Comparison of ENCODE assay signal across 26 cellular contexts in genomic region chr17:30996481-30996880, GRCh38.
"Had no signal": no experiment of that assay in that cellular context is flagged by ENCODE, and none has a peak within 500 bp of the region (broad histone marks: within the 10 kb centered on the region; RNA-seq: fewer than 3 reads in every experiment).

No MANE protein-coding gene starts in this region.

- H3K9me3 ChIP-seq: breast epithelium, gastroesophageal sphincter, heart left ventricle, left ventricle myocardium inferior, pancreas, thoracic aorta had no signal

- H3K27me3 Mint-ChIP-seq: activated B cell treated with CpG ODN at 0.5 μM for 24 hours; activated CD4-positive, alpha-beta T cell treated with anti-CD3 and anti-CD28 coated beads for 36 hours; activated naive CD8-positive, alpha-beta T cell treated with anti-CD3 and anti-CD28 coated beads, Interleukin-2, amount 10 ng/mL, durations not matched to agents 7 days and 5 days; central memory CD8-positive, alpha-beta T cell had no signal

- H3K27ac Mint-ChIP-seq: activated B cell treated with CpG ODN at 0.5 μM for 24 hours; activated CD4-positive, alpha-beta T cell treated with anti-CD3 and anti-CD28 coated beads for 36 hours; activated naive CD4-positive, alpha-beta T cell treated with anti-CD3 and anti-CD28 coated beads for 36 hours; activated naive CD8-positive, alpha-beta T cell treated with anti-CD3 and anti-CD28 coated beads, Interleukin-2, amount 10 ng/mL, durations not matched to agents 7 days and 5 days; endodermal cell; nephron; T-helper 1 cell treated with Interleukin-12 subunit alpha and Interleukin-12 subunit beta and Interleukin-4 antibody, amounts not matched to agents 30 μg/mL and 1 μg/mL, for 36 hours had no signal

- H3K4me3 Mint-ChIP-seq: activated B cell treated with CpG ODN at 0.5 μM for 24 hours; activated CD4-positive, alpha-beta T cell treated with anti-CD3 and anti-CD28 coated beads for 36 hours; activated naive CD4-positive, alpha-beta T cell treated with anti-CD3 and anti-CD28 coated beads for 36 hours; activated naive CD8-positive, alpha-beta T cell treated with anti-CD3 and anti-CD28 coated beads, Interleukin-2, amount 10 ng/mL, durations not matched to agents 7 days and 5 days; activated T-cell treated with anti-CD3 and anti-CD28 coated beads, Interleukin-2, amount 50 U/mL, for 4 hours; central memory CD8-positive, alpha-beta T cell; endodermal cell; nephron; T-helper 1 cell treated with Interleukin-12 subunit alpha and Interleukin-12 subunit beta and Interleukin-4 antibody, amounts not matched to agents 30 μg/mL and 1 μg/mL, for 36 hours had no signal

- H3K4me3 ChIP-seq: breast epithelium, dorsolateral prefrontal cortex, gastroesophageal sphincter, heart left ventricle, left ventricle myocardium inferior, pancreas, thoracic aorta had no signal

- H3K27me3 ChIP-seq: breast epithelium, dorsolateral prefrontal cortex, gastroesophageal sphincter, heart left ventricle, pancreas had no signal

- H3K4me1 Mint-ChIP-seq: activated B cell treated with CpG ODN at 0.5 μM for 24 hours; activated CD4-positive, alpha-beta T cell treated with anti-CD3 and anti-CD28 coated beads for 36 hours; activated naive CD8-positive, alpha-beta T cell treated with anti-CD3 and anti-CD28 coated beads, Interleukin-2, amount 10 ng/mL, durations not matched to agents 7 days and 5 days; central memory CD8-positive, alpha-beta T cell; nephron had no signal

- ATAC-seq: activated CD4-positive, alpha-beta T cell treated with anti-CD3 and anti-CD28 coated beads for 36 hours; activated T-cell treated with anti-CD3 and anti-CD28 coated beads, Interleukin-2, amount 50 U/mL, for 4 hours; gastroesophageal sphincter; heart left ventricle; pancreas; sciatic nerve had no signal

- H3K4me1 ChIP-seq: breast epithelium, gastroesophageal sphincter, left ventricle myocardium inferior, pancreas had no signal

- DNase-seq: activated B cell treated with CpG ODN at 0.5 μM for 24 hours; activated CD4-positive, alpha-beta T cell treated with anti-CD3 and anti-CD28 coated beads for 36 hours; activated CD4-positive, alpha-beta T cell treated with anti-CD3 and anti-CD28 coated beads, Interleukin-2, amount 50 U/mL, for 4 hours; activated CD8-positive, alpha-beta memory T cell treated with anti-CD3 and anti-CD28 coated beads, Interleukin-2, amount 50 U/mL, for 48 hours; activated naive CD4-positive, alpha-beta T cell treated with anti-CD3 and anti-CD28 coated beads for 36 hours; activated naive CD8-positive, alpha-beta T cell treated with anti-CD3 and anti-CD28 coated beads, Interleukin-2, amount 10 ng/mL, durations not matched to agents 7 days and 5 days; activated T-cell treated with anti-CD3 and anti-CD28 coated beads, Interleukin-2, amount 50 U/mL, for 4 hours; amniotic stem cell; dorsolateral prefrontal cortex; endodermal cell; heart left ventricle; islet precursor cell; left ventricle myocardium inferior; mammary epithelial cell; midbrain; pancreas; stimulated activated CD4-positive, alpha-beta T cell treated with anti-CD3 and anti-CD28 coated beads, Interleukin-4, amount 100 ng/mL, for 1 hour; stimulated activated naive CD4-positive, alpha-beta T cell; T1000 had no signal

- H3K9me3 Mint-ChIP-seq: activated B cell treated with CpG ODN at 0.5 μM for 24 hours; activated naive CD4-positive, alpha-beta T cell treated with anti-CD3 and anti-CD28 coated beads for 36 hours; activated naive CD8-positive, alpha-beta T cell treated with anti-CD3 and anti-CD28 coated beads, Interleukin-2, amount 10 ng/mL, durations not matched to agents 7 days and 5 days; activated T-cell treated with anti-CD3 and anti-CD28 coated beads, Interleukin-2, amount 50 U/mL, for 4 hours; central memory CD8-positive, alpha-beta T cell; nephron; T-helper 1 cell treated with Interleukin-12 subunit alpha and Interleukin-12 subunit beta and Interleukin-4 antibody, amounts not matched to agents 30 μg/mL and 1 μg/mL, for 36 hours had no signal

- H3K27ac ChIP-seq: breast epithelium, dorsolateral prefrontal cortex, gastroesophageal sphincter, heart left ventricle, left ventricle myocardium inferior, pancreas, thoracic aorta had no signal
